1 cellular context compared by ENCODE assay signal in genomic region chr10:72276421-72277339, GRCh38.
TF ChIP-seq lines count a peak whose summit lies in the region.

No MANE protein-coding gene starts in this region.

TF ChIP-seq in HepG2, 621 proteins besides CTCF, POLR2A, EP300 and RAD21 (continued from another document and continues in another):
- TF ChIP-seq TARDBP (CRISPR knock-in tag; IDR thresholded peaks at IDR 0.05): peak; percentile 80
- TF ChIP-seq TFE3 (CRISPR knock-in tag; IDR thresholded peaks at IDR 0.05): peak; percentile 84
- TF ChIP-seq TRIM22 (IDR thresholded peaks at IDR 0.05): no peak
- peak; percentile 33; the same call in 1 of the 2 replicates for TF ChIP-seq ZNF710 (CRISPR knock-in tag; IDR thresholded peaks at IDR 0.05; ENCODE audit: borderline replicate concordance)
- no peak for TF ChIP-seq ATF6 (CRISPR knock-in tag; conservative IDR thresholded peaks at IDR 0.05)
- TF ChIP-seq JDP2 (CRISPR knock-in tag; IDR thresholded peaks at IDR 0.05; ENCODE audit: borderline replicate concordance): no peak
- TF ChIP-seq NR2C2 (CRISPR knock-in tag; IDR thresholded peaks at IDR 0.05; ENCODE audit: borderline replicate concordance): peak; percentile 65; the same call in 1 of the 2 replicates
- no peak for TF ChIP-seq ZNF720 (CRISPR knock-in tag; IDR thresholded peaks at IDR 0.05)
- TF ChIP-seq KAT7 (CRISPR knock-in tag; IDR thresholded peaks at IDR 0.05; ENCODE audit: borderline replicate concordance): 0 out of 2 replicates have a peak, but pooled peaks have one; percentile 20
- TF ChIP-seq ZNF331 (CRISPR knock-in tag; IDR thresholded peaks at IDR 0.05): no peak
- TF ChIP-seq ZNF18 (CRISPR knock-in tag; IDR thresholded peaks at IDR 0.05; ENCODE audit: insufficient replicate concordance): peak; percentile 19
- TF ChIP-seq ZNF609 (CRISPR knock-in tag; IDR thresholded peaks at IDR 0.05; ENCODE audit: borderline replicate concordance): peak; percentile 63; the same call in 1 of the 2 replicates
- TF ChIP-seq ATF4 (CRISPR knock-in tag; IDR thresholded peaks at IDR 0.05): peak in 1 of 2 experiments; percentile 79; a peak in 2 of 4 replicates
- TF ChIP-seq ZNF253 (CRISPR knock-in tag; IDR thresholded peaks at IDR 0.05; ENCODE audit: borderline replicate concordance): no peak
- TF ChIP-seq GTF2F1 (IDR thresholded peaks at IDR 0.05; ENCODE audit: low read length): no peak
- TF ChIP-seq ZBTB44 (CRISPR knock-in tag; IDR thresholded peaks at IDR 0.05): no peak; the same call in 1 of the 2 replicates
- TF ChIP-seq TRIM24 (CRISPR knock-in tag; IDR thresholded peaks at IDR 0.05): no peak
- no peak for TF ChIP-seq TMF1 (CRISPR knock-in tag; IDR thresholded peaks at IDR 0.05; ENCODE audit: low read depth)
- no peak for TF ChIP-seq LCORL (IDR thresholded peaks at IDR 0.05)
- peak; percentile 85; the same call in 1 of the 2 replicates for TF ChIP-seq LCORL (CRISPR knock-in tag; IDR thresholded peaks at IDR 0.05)
- no peak for TF ChIP-seq ZNF547 (CRISPR knock-in tag; IDR thresholded peaks at IDR 0.05)
- no peak for TF ChIP-seq PRDM15 (CRISPR knock-in tag; IDR thresholded peaks at IDR 0.05)
- no peak for TF ChIP-seq ELF4 (CRISPR knock-in tag; IDR thresholded peaks at IDR 0.05; ENCODE audit: borderline replicate concordance)
- no peak for TF ChIP-seq HOXA9 (CRISPR knock-in tag; IDR thresholded peaks at IDR 0.05; ENCODE audit: borderline replicate concordance)
- peak; percentile 31; the same call in 1 of the 2 replicates for TF ChIP-seq ZNF687 (CRISPR knock-in tag; IDR thresholded peaks at IDR 0.05)
- no peak for TF ChIP-seq ZSCAN30 (CRISPR knock-in tag; IDR thresholded peaks at IDR 0.05)
- peak; percentile 23; the same call in 1 of the 2 replicates for TF ChIP-seq ZNF629 (CRISPR knock-in tag; conservative IDR thresholded peaks at IDR 0.05)
- TF ChIP-seq POLR2G (IDR thresholded peaks at IDR 0.05; ENCODE audit: low read depth, low read length): peak; percentile 94
- 0 out of 2 replicates have a peak, but pooled peaks have one; percentile 18 for TF ChIP-seq SALL2 (CRISPR knock-in tag; IDR thresholded peaks at IDR 0.05)
